In genomic region chr3:112776000-112776399, GRCh38 we compare ENCODE assay signal across 1 cellular context.
TF ChIP-seq lines count a peak whose summit lies in the region.

No MANE protein-coding gene starts in this region.

TF ChIP-seq in IMR-90, 13 proteins besides CTCF, POLR2A, EP300 and RAD21 (continued from another document):
- TF ChIP-seq ELK1 (IDR thresholded peaks at IDR 0.05; ENCODE audit: borderline replicate concordance, low read depth, low read length) = no peak
- peak; percentile 36; the same call in 1 of the 2 replicates for TF ChIP-seq BHLHE40 (IDR thresholded peaks at IDR 0.05; ENCODE audit: low read depth, low read length)
- TF ChIP-seq MAZ (IDR thresholded peaks at IDR 0.05; ENCODE audit: borderline replicate concordance, low read depth, low read length) = no peak
- no peak for TF ChIP-seq RFX5 (IDR thresholded peaks at IDR 0.05; ENCODE audit: low read depth, low read length)
- peak; percentile 79 for TF ChIP-seq CEBPB (IDR thresholded peaks at IDR 0.05; ENCODE audit: low read depth, low read length)
- TF ChIP-seq USF2 (IDR thresholded peaks at IDR 0.05; ENCODE audit: low read depth, low read length) = peak; percentile 85
- no peak for TF ChIP-seq NFE2L2 (IDR thresholded peaks at IDR 0.05; ENCODE audit: low read depth, low read length)
- TF ChIP-seq CHD1 (IDR thresholded peaks at IDR 0.05; ENCODE audit: low read depth, low read length) = no peak
- TF ChIP-seq MAFK (IDR thresholded peaks at IDR 0.05; ENCODE audit: low read depth, low read length) = no peak
